In genomic region chr6:137750284-137750683, GRCh38 we compare ENCODE assay signal across 21 cellular contexts.
"Had no signal": no experiment of that assay in that cellular context is flagged by ENCODE, and none has a peak within 500 bp of the region (broad histone marks: within the 10 kb centered on the region; RNA-seq: fewer than 3 reads in every experiment).

No MANE protein-coding gene starts in this region.

- H3K36me3 ChIP-seq: stomach, thoracic aorta had no signal

- H3K27me3 ChIP-seq: foreskin keratinocyte, stomach had no signal

- H3K4me3 Mint-ChIP-seq: activated CD4-positive, alpha-beta T cell treated with anti-CD3 and anti-CD28 coated beads, Interleukin-2, amount 10 ng/mL, durations not matched to agents 24 days and 14 days; activated CD8-positive, alpha-beta T cell treated with anti-CD3 and anti-CD28 coated beads for 36 hours; activated naive CD4-positive, alpha-beta T cell treated with anti-CD3 and anti-CD28 coated beads for 36 hours; activated T-cell treated with anti-CD3 and anti-CD28 coated beads, Interleukin-2, amount 50 U/mL, for 24 hours; brain; natural killer cell; stimulated activated effector memory CD8-positive, alpha-beta T cell treated with anti-CD3 and anti-CD28 coated beads, Interleukin-12 subunit alpha, Interleukin-12 subunit beta, amount 100 ng/mL, for 72 hours; T-cell had no signal

- DNase-seq: activated CD4-positive, alpha-beta T cell treated with anti-CD3 and anti-CD28 coated beads, Interleukin-2, amount 10 ng/mL, durations not matched to agents 24 days and 14 days; activated CD8-positive, alpha-beta T cell treated with anti-CD3 and anti-CD28 coated beads for 36 hours; activated naive CD4-positive, alpha-beta T cell treated with anti-CD3 and anti-CD28 coated beads for 36 hours; activated T-cell treated with anti-CD3 and anti-CD28 coated beads, Interleukin-2, amount 50 U/mL, for 24 hours; central memory CD4-positive, alpha-beta T cell; dorsolateral prefrontal cortex; foreskin keratinocyte; mesendoderm; natural killer cell; right cardiac atrium; stimulated activated CD4-positive, alpha-beta T cell treated with anti-CD3 and anti-CD28 coated beads, Interleukin-4, amount 100 ng/mL, for 24 hours; stomach; T-cell; T-helper 9 cell had no signal

- H3K9me3 Mint-ChIP-seq: activated CD4-positive, alpha-beta T cell treated with anti-CD3 and anti-CD28 coated beads, Interleukin-2, amount 10 ng/mL, durations not matched to agents 24 days and 14 days; activated CD8-positive, alpha-beta T cell treated with anti-CD3 and anti-CD28 coated beads for 36 hours; activated naive CD4-positive, alpha-beta T cell treated with anti-CD3 and anti-CD28 coated beads for 36 hours; activated T-cell treated with anti-CD3 and anti-CD28 coated beads, Interleukin-2, amount 50 U/mL, for 24 hours; brain; natural killer cell; stimulated activated effector memory CD8-positive, alpha-beta T cell treated with anti-CD3 and anti-CD28 coated beads, Interleukin-12 subunit alpha, Interleukin-12 subunit beta, amount 100 ng/mL, for 72 hours; T-cell had no signal

- H3K4me2 ChIP-seq: smooth muscle cell had no signal

- H3K9me3 ChIP-seq: stomach, thoracic aorta had no signal

- FAIRE-seq: colon had no signal

- H3K27me3 Mint-ChIP-seq: activated T-cell treated with anti-CD3 and anti-CD28 coated beads, Interleukin-2, amount 50 U/mL, for 24 hours; brain had no signal

- H3K4me3 ChIP-seq: dorsolateral prefrontal cortex, smooth muscle cell, stomach had no signal

- H3K36me3 Mint-ChIP-seq: brain; natural killer cell; stimulated activated effector memory CD8-positive, alpha-beta T cell treated with anti-CD3 and anti-CD28 coated beads, Interleukin-12 subunit alpha, Interleukin-12 subunit beta, amount 100 ng/mL, for 72 hours; T-cell had no signal

- H3K27ac ChIP-seq: dorsolateral prefrontal cortex, foreskin keratinocyte, thoracic aorta had no signal

- ATAC-seq: activated CD8-positive, alpha-beta T cell treated with anti-CD3 and anti-CD28 coated beads for 36 hours; foreskin keratinocyte; natural killer cell; SK-N-SH treated with all-trans-retinoic acid at 6 μM for 48 hours; stimulated activated effector memory CD8-positive, alpha-beta T cell treated with anti-CD3 and anti-CD28 coated beads, Interleukin-12 subunit alpha, Interleukin-12 subunit beta, amount 100 ng/mL, for 72 hours; T-cell had no signal

- H3K27ac Mint-ChIP-seq: activated CD4-positive, alpha-beta T cell treated with anti-CD3 and anti-CD28 coated beads, Interleukin-2, amount 10 ng/mL, durations not matched to agents 24 days and 14 days; activated CD8-positive, alpha-beta T cell treated with anti-CD3 and anti-CD28 coated beads for 36 hours; activated naive CD4-positive, alpha-beta T cell treated with anti-CD3 and anti-CD28 coated beads for 36 hours; activated T-cell treated with anti-CD3 and anti-CD28 coated beads, Interleukin-2, amount 50 U/mL, for 24 hours; brain; natural killer cell; progenitor cell of endocrine pancreas; stimulated activated effector memory CD8-positive, alpha-beta T cell treated with anti-CD3 and anti-CD28 coated beads, Interleukin-12 subunit alpha, Interleukin-12 subunit beta, amount 100 ng/mL, for 72 hours; T-cell had no signal
